Comparison of ENCODE assay signal across 18 cellular contexts in the genomic region with DNA sequence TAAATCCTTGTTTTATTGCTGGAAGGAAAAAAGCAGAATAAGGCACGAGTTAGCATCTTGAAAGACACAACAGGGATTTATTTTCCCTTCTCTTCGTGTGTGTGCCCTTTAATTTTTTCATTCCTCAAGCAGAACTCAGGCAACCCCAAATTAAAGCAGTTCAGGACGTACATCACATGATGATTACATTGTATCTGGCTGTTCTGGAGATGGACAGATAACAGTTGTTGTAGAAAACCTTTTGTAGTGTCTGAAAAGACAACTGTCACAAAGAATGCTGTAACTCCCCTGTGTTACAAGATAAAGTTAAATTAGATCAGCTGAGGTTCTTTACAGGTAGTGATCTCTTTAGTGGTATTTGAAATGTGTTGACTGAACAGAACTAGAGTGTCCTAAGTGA.
"Had no signal": no experiment of that assay in that cellular context is flagged by ENCODE, and none has a peak within 500 bp of the region (broad histone marks: within the 10 kb centered on the region; RNA-seq: fewer than 3 reads in every experiment).

No MANE protein-coding gene starts in this region.

- H3K36me3 Mint-ChIP-seq: activated naive CD4-positive, alpha-beta T cell treated with anti-CD3 and anti-CD28 coated beads, Interleukin-2, amount 50 U/mL, for 72 hours; naive B cell had no signal

- H3K4me1 Mint-ChIP-seq: naive B cell had no signal

- H3K36me3 ChIP-seq: brain microvascular endothelial cell, lower lobe of right lung, uterus had no signal

- H3K27ac Mint-ChIP-seq: activated naive CD4-positive, alpha-beta T cell treated with anti-CD3 and anti-CD28 coated beads, Interleukin-2, amount 50 U/mL, for 72 hours; naive B cell had no signal

- H3K4me3 ChIP-seq: lower lobe of right lung, uterus had no signal

- H3K27me3 Mint-ChIP-seq: naive B cell had no signal

- DNase-seq: activated CD4-positive, alpha-beta T cell treated with anti-CD3 and anti-CD28 coated beads, Interleukin-2, amount 50 U/mL, for 48 hours; activated CD4-positive, CD25-positive, alpha-beta regulatory T cell treated with anti-CD3 and anti-CD28 coated beads, Interleukin-2, amount 50 U/mL, for 72 hours; activated effector memory CD4-positive, alpha-beta T cell treated with anti-CD3 and anti-CD28 coated beads, Interleukin-2, amount 50 U/mL, for 16 hours; activated T-cell treated with anti-CD3 and anti-CD28 coated beads, Interleukin-2, amount 50 U/mL, for 4 hours; amygdala; brain microvascular endothelial cell; dermis blood vessel endothelial cell; hippocampal formation; kidney glomerular epithelial cell; lower lobe of right lung; naive B cell; occipital lobe; stimulated activated CD4-positive, alpha-beta T cell treated with anti-CD3 and anti-CD28 coated beads, Interleukin-4, amount 100 ng/mL, for 1 hour; stimulated activated CD8-positive, alpha-beta memory T cell treated with anti-CD3 and anti-CD28 coated beads, Interleukin-4, amount 100 ng/mL, for 48 hours; stimulated activated naive CD8-positive, alpha-beta T cell treated with anti-CD3 and anti-CD28 coated beads, Interleukin-15, Interleukin-2, amounts not matched to agents 100 U/mL and 50 U/mL, for 24 hours; uterus had no signal

- ATAC-seq: activated naive CD4-positive, alpha-beta T cell treated with anti-CD3 and anti-CD28 coated beads, Interleukin-2, amount 50 U/mL, for 72 hours; activated T-cell treated with anti-CD3 and anti-CD28 coated beads, Interleukin-2, amount 50 U/mL, for 4 hours; esophagus mucosa; stimulated activated naive CD8-positive, alpha-beta T cell treated with anti-CD3 and anti-CD28 coated beads, Interleukin-15, Interleukin-2, amounts not matched to agents 100 U/mL and 50 U/mL, for 24 hours had no signal

- H3K27me3 ChIP-seq: brain microvascular endothelial cell, uterus had no signal

- H3K9me3 ChIP-seq: lower lobe of right lung, uterus had no signal

- H3K4me1 ChIP-seq: uterus had no signal

- H3K9me3 Mint-ChIP-seq: activated naive CD4-positive, alpha-beta T cell treated with anti-CD3 and anti-CD28 coated beads, Interleukin-2, amount 50 U/mL, for 72 hours; activated T-cell treated with anti-CD3 and anti-CD28 coated beads, Interleukin-2, amount 50 U/mL, for 4 hours had no signal

- H3K4me3 Mint-ChIP-seq: activated T-cell treated with anti-CD3 and anti-CD28 coated beads, Interleukin-2, amount 50 U/mL, for 4 hours; naive B cell had no signal

- H3K27ac ChIP-seq: brain microvascular endothelial cell, lower lobe of right lung, uterus had no signal
